In the genomic region with DNA sequence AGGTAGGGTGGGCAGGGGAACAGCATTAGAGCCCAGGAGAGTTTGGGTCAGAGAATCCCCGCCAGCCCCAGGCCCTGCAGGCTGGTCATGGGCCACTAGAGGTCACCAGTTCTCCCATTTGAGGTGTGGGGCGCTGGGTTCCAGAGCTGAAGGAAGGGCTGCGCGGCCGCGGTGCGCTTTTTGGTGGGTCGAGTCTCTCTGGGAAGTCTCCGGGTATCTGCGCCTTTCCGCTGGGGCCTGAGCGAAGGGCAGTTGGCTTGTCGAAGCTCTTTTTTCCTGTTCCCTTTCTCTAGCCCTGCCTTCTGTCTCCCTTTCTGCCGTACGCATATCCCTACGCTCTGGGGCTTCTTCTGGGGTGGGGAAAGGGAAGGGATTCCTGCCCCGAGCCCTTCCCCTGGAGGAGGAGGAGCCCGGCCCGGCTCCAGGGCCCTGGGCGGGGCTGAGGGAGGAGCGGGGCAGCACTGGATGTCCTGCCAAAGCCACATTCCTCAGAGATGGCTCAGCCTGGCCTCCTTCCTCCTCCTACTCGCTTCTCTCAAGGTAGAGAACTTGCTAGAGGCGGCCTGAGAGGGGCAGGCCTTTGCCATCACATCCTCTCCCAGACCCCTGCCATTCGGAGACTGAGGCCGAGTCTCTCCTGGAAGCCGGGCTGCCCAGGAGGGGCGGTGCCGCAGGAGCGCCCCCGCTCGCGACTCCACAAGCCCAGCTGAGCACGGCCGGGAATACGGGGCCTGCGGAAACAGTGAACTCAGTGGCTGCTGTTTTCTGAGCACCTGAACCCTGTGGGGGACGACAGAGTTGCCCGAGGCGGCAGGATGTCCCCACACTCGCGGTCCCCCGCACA, we compare ENCODE assay signal across 8 cellular contexts. TPM values are rescaled to one million over a fixed set of nuclear protein-coding genes. Genes with fewer than 3 reads are reported as not detected.
DNase-seq lines count a peak whose midpoint lies in the region; ATAC-seq lines count a peak whose summit lies in the region.

No MANE protein-coding gene starts in this region.

- H3K4me1 ChIP-seq in HUES48 (ENCODE audit: control insufficient read depth, insufficient read depth, low read length) = peaks cover 32% of the 10 kb centered on the region
- peaks cover 12 to 16% of the 10 kb centered on the region in 2 donors for H3K4me1 ChIP-seq in esophagus (ENCODE audit: control insufficient read depth in 2 of 2, insufficient read depth in 2 of 2, low read length in 1 of 2)
- H3K4me1 ChIP-seq in muscle layer of colon (ENCODE audit: insufficient read depth, low read length) = peaks cover 57% of the 10 kb centered on the region

- H3K9me3 ChIP-seq in HUES48 (ENCODE audit: control insufficient read depth, insufficient read depth, low read length) (no peaks in the 10 kb centered on the region), esophagus (ENCODE audit: control insufficient read depth in 2 of 2, insufficient read depth in 1 of 2, low read depth in 1 of 2, low read length in 1 of 2) (no peaks in the 10 kb centered on the region), muscle layer of colon (ENCODE audit: low read length) (no peaks in the 10 kb centered on the region)

- 0% methylated on average over 40 to 42 of the region's 42 CpGs for WGBS in esophagus, 2 donors

- H3K4me3 ChIP-seq in HUES48 (ENCODE audit: low read depth, low read length) (peak overlapping the region; percentile 90), esophagus (ENCODE audit: low read depth in 1 of 2, low read length in 2 of 2) (peak overlapping the region; percentile 45 to 48), muscle layer of colon (ENCODE audit: low read depth in 1 of 2, low read length in 2 of 2) (peak overlapping the region; percentile 41 to 85)

- H3K27me3 ChIP-seq in HUES48 (ENCODE audit: control insufficient read depth, insufficient read depth, low read length) = no peaks in the 10 kb centered on the region
- H3K27me3 ChIP-seq in esophagus (ENCODE audit: control insufficient read depth in 1 of 2, insufficient read depth in 2 of 2, low read length in 2 of 2) = no peaks in the 10 kb centered on the region
- H3K27me3 ChIP-seq in muscle layer of colon (ENCODE audit: control insufficient read depth in 1 of 2, insufficient read depth in 2 of 2, low read length in 2 of 2) = no peaks in the 10 kb centered on the region

- ATAC-seq in GM18502 (IDR thresholded peaks at IDR 0.05; ENCODE audit: poor library complexity, unreplicated experiment) = peak; percentile 29

- peak overlapping the region; percentile 100 for H3K27ac ChIP-seq in HUES48 (ENCODE audit: low read depth, low read length)
- H3K27ac ChIP-seq in esophagus (ENCODE audit: low read depth in 2 of 2, low read length in 1 of 2) = peak overlapping the region; percentile 99
- peak overlapping the region; percentile 100 for H3K27ac ChIP-seq in muscle layer of colon (ENCODE audit: low read depth, low read length)

- DNase-seq in 8988T (peak; percentile 90), OCI-M1 (lab: John Stamatoyannopoulos, UW) (peak; percentile 97)
- peak; percentile 93 for DNase-seq in activated T-cell treated with anti-CD3 and anti-CD28 coated beads, Interleukin-2, amount 50 U/mL, for 48 hours
- DNase-seq in stimulated activated CD8-positive, alpha-beta memory T cell treated with anti-CD3 and anti-CD28 coated beads, Interleukin-4, amount 100 ng/mL, for 48 hours = peak; percentile 92

- peak overlapping the region; percentile 82 for H3K9ac ChIP-seq in HUES48 (ENCODE audit: low read depth, low read length)
- peak overlapping the region; percentile 93 for H3K9ac ChIP-seq in muscle layer of colon (ENCODE audit: low read length)

- H3K36me3 ChIP-seq in HUES48 (ENCODE audit: control insufficient read depth, insufficient read depth, low read length) (no peaks in the 10 kb centered on the region), esophagus (ENCODE audit: control insufficient read depth in 2 of 2, insufficient read depth in 2 of 2, low read length in 1 of 2) (peaks cover 0 to 11% of the 10 kb centered on the region in 2 donors), muscle layer of colon (ENCODE audit: insufficient read depth, low read length) (peaks cover 3% of the 10 kb centered on the region)

RNA-seq across cellular contexts. Expression of a gene that starts 12.0 kb away (rescaled TPM):
- polyA plus RNA-seq in esophagus = 100 to 1,000 TPM in 1 of 2 donors, 10 to 100 TPM in 1; 43.2 to 108 TPM

RNA-seq across cellular contexts. Expression of a gene that starts 18.2 kb away (rescaled TPM):
- polyA plus RNA-seq in esophagus = 100 to 1,000 TPM in 1 of 2 donors, 10 to 100 TPM in 1; 99.3 to 101 TPM

RNA-seq across cellular contexts. Expression of a gene that starts 45.7 kb away (rescaled TPM):
- 1 to 10 TPM; 2.1 to 4.6 TPM for polyA plus RNA-seq in esophagus

RNA-seq across cellular contexts. Expression of a gene that starts 53.3 kb away (rescaled TPM):
- 1,000 to 10,000 TPM; 1,189 to 4,054 TPM for polyA plus RNA-seq in esophagus

Comparison
In these comparisons a context has a peak if more than half of its experiments do, and no peak if none do; other contexts are left out.
1. Peak in every context shown above with its lines: DNase-seq, ATAC-seq, H3K4me3 ChIP-seq and H3K27ac ChIP-seq.